Comparison of ENCODE assay signal across 18 cellular contexts in genomic region chr16:49605536-49606241, GRCh38.
DNase-seq lines count a peak whose midpoint lies in the region; ATAC-seq, FAIRE-seq and TF ChIP-seq lines count a peak whose summit lies in the region.
"Had no signal": no experiment of that assay in that cellular context is flagged by ENCODE, and none has a peak within 500 bp of the region (broad histone marks: within the 10 kb centered on the region; RNA-seq: fewer than 3 reads in every experiment).

No MANE protein-coding gene starts in this region.

- no peaks in the 10 kb centered on the region for H3K9me3 Mint-ChIP-seq in endodermal cell
- H3K9me3 Mint-ChIP-seq in activated CD4-positive, alpha-beta T cell treated with anti-CD3 and anti-CD28 coated beads, Interleukin-2, amount 10 ng/mL, durations not matched to agents 7 days and 5 days = no peaks in the 10 kb centered on the region
- H3K9me3 Mint-ChIP-seq: CD8-positive, alpha-beta memory T cell had no signal

- 90 to 92% methylated on average over 14 of the region's 14 CpGs for WGBS in endodermal cell (ENCODE audit: insufficient coverage in 1 of 2, insufficient read length in 1 of 2), 2 experiments
- WGBS in spleen, 5 donors = 79 to 85% (median 83%) methylated on average over 14 of the region's 14 CpGs

- POLR2A ChIA-PET in activated CD4-positive, alpha-beta T cell treated with anti-CD3 and anti-CD28 coated beads, Interleukin-2, amount 10 ng/mL, durations not matched to agents 7 days and 5 days (lab: Charles Lee) = no interaction called here

- H3K27ac ChIP-seq in endodermal cell (ENCODE audit: low read depth, low read length) (no peak overlapping the region), spleen (no peak overlapping the region)
- H3K27ac ChIP-seq: GM23248, Peyer's patch had no signal

- H3K36me3 ChIP-seq in endodermal cell (ENCODE audit: control insufficient read depth, insufficient read depth, low read length) (no peaks in the 10 kb centered on the region), spleen (no peaks in the 10 kb centered on the region)
- H3K36me3 ChIP-seq: Peyer's patch had no signal

- TF ChIP-seq POLR2A in GM12891 (IDR thresholded peaks at IDR 0.05; ENCODE audit: low read depth, low read length) (no peak), spleen (IDR thresholded peaks at IDR 0.05) (no peak)

- CTCF ChIA-PET in activated CD4-positive, alpha-beta T cell treated with anti-CD3 and anti-CD28 coated beads, Interleukin-2, amount 10 ng/mL, durations not matched to agents 7 days and 5 days (lab: Charles Lee) = no interaction called here

- no peak overlapping the region for H3K9ac ChIP-seq in endodermal cell (ENCODE audit: extremely low read depth, low read length, poor library complexity, severe bottlenecking)
- H3K9ac ChIP-seq: GM23248 had no signal

- H3K4me3 ChIP-seq in endodermal cell (ENCODE audit: low read length) = no peak overlapping the region
- H3K4me3 ChIP-seq in spleen = no peak overlapping the region
- H3K4me3 ChIP-seq: GM23248, Peyer's patch had no signal

- no peak for ATAC-seq in HG03442 (IDR thresholded peaks at IDR 0.05; ENCODE audit: unreplicated experiment)

- H3K27ac Mint-ChIP-seq in endodermal cell = peak overlapping the region; percentile 20
- no peak overlapping the region for H3K27ac Mint-ChIP-seq in activated CD4-positive, alpha-beta T cell treated with anti-CD3 and anti-CD28 coated beads, Interleukin-2, amount 10 ng/mL, durations not matched to agents 7 days and 5 days

- peak; percentile 28 for FAIRE-seq in GM12891 (lab: Jason Lieb, UNC)

- H3K4me3 Mint-ChIP-seq in endodermal cell = no peak overlapping the region
- no peak overlapping the region for H3K4me3 Mint-ChIP-seq in activated CD4-positive, alpha-beta T cell treated with anti-CD3 and anti-CD28 coated beads, Interleukin-2, amount 10 ng/mL, durations not matched to agents 7 days and 5 days
- H3K4me3 Mint-ChIP-seq: CD8-positive, alpha-beta memory T cell had no signal

- DNase-seq in NCI-H748 (lab: John Stamatoyannopoulos, UW; ENCODE audit: unreplicated experiment) = peak; percentile 17
- DNase-seq in NCI-H748 treated with DMSO at 0.1 percent for 48 hours (lab: John Stamatoyannopoulos, UW) = no peak
- no peak for DNase-seq in GM12891 (ENCODE audit: insufficient read length, low spot score)
- DNase-seq in endodermal cell = peak; percentile 31
- peak; percentile 58 for DNase-seq in spleen
- DNase-seq in activated CD4-positive, alpha-beta T cell treated with anti-CD3 and anti-CD28 coated beads, Interleukin-2, amount 10 ng/mL, durations not matched to agents 7 days and 5 days = no peak
- DNase-seq in COLO668 (lab: John Stamatoyannopoulos, UW; ENCODE audit: unreplicated experiment) = no peak
- DNase-seq: CD8-positive, alpha-beta memory T cell; DMS 273 treated with DMSO at 0.1 percent for 48 hours; GDM1; GM23248; KBM-7; NCI-H1417 treated with DMSO at 0.1 percent for 48 hours; NCI-H2029 treated with DMSO at 0.1 percent for 48 hours; NCI-H510A; Peyer's patch; Right ventricle myocardium superior had no signal

- no peaks in the 10 kb centered on the region for H3K36me3 Mint-ChIP-seq in endodermal cell (ENCODE audit: low read depth)
- no peaks in the 10 kb centered on the region for H3K36me3 Mint-ChIP-seq in activated CD4-positive, alpha-beta T cell treated with anti-CD3 and anti-CD28 coated beads, Interleukin-2, amount 10 ng/mL, durations not matched to agents 7 days and 5 days (ENCODE audit: low read depth)
- H3K36me3 Mint-ChIP-seq: CD8-positive, alpha-beta memory T cell had no signal

- no peak for TF ChIP-seq CTCF in endodermal cell (conservative IDR thresholded peaks at IDR 0.05)
- TF ChIP-seq CTCF in spleen (IDR thresholded peaks at IDR 0.05 in 8 of 11, conservative IDR thresholded peaks at IDR 0.05 in 3 of 11) = no peak

- no peaks in the 10 kb centered on the region for H3K27me3 ChIP-seq in endodermal cell (ENCODE audit: control insufficient read depth, insufficient read depth, low read length, poor library complexity, severe bottlenecking)
- H3K27me3 ChIP-seq in spleen (replicated peaks in 1 of 7) = peaks cover 0 to 3% (median 0%) of the 10 kb centered on the region in 7 donors
- H3K27me3 ChIP-seq: Peyer's patch had no signal

- peaks cover 12% of the 10 kb centered on the region for H3K4me1 Mint-ChIP-seq in endodermal cell
- H3K4me1 Mint-ChIP-seq in activated CD4-positive, alpha-beta T cell treated with anti-CD3 and anti-CD28 coated beads, Interleukin-2, amount 10 ng/mL, durations not matched to agents 7 days and 5 days = no peaks in the 10 kb centered on the region
- H3K4me1 Mint-ChIP-seq: CD8-positive, alpha-beta memory T cell had no signal

- H3K4me1 ChIP-seq in endodermal cell (ENCODE audit: control insufficient read depth, insufficient read depth, low read length) (no peaks in the 10 kb centered on the region), spleen (no peaks in the 10 kb centered on the region)
- H3K4me1 ChIP-seq: Peyer's patch had no signal

- H3K9me3 ChIP-seq in endodermal cell (ENCODE audit: control insufficient read depth, low read length) (no peaks in the 10 kb centered on the region), spleen (no peaks in the 10 kb centered on the region)
- H3K9me3 ChIP-seq: Peyer's patch had no signal

- intact Hi-C loops in spleen (cut with DNase I; ENCODE audit: low total_unique reads) = no loop called here

- no peaks in the 10 kb centered on the region for H3K27me3 Mint-ChIP-seq in endodermal cell (ENCODE audit: insufficient read depth)
- peaks cover 9% of the 10 kb centered on the region for H3K27me3 Mint-ChIP-seq in activated CD4-positive, alpha-beta T cell treated with anti-CD3 and anti-CD28 coated beads, Interleukin-2, amount 10 ng/mL, durations not matched to agents 7 days and 5 days

TF ChIP-seq in GM12891, 5 proteins besides CTCF, POLR2A, EP300 and RAD21:
- no peak for TF ChIP-seq POLR2AphosphoS5 (IDR thresholded peaks at IDR 0.05; ENCODE audit: low read depth, low read length)
- no peak for TF ChIP-seq PAX5 (IDR thresholded peaks at IDR 0.05; ENCODE audit: insufficient read depth, low read length, severe bottlenecking)
- TF ChIP-seq POU2F2 (IDR thresholded peaks at IDR 0.05; ENCODE audit: low read depth, low read length) = no peak
- TF ChIP-seq TAF1 (IDR thresholded peaks at IDR 0.05; ENCODE audit: low read depth, low read length) = no peak
- no peak for TF ChIP-seq SPI1 (IDR thresholded peaks at IDR 0.05; ENCODE audit: low read depth, low read length)

Comparison
In these comparisons a context has a peak if more than half of its experiments do, and no peak if none do; other contexts are left out.
1. DNase-seq: peak in NCI-H748 (single experiment), endodermal cell (single experiment) and spleen (single experiment); none in NCI-H748 treated with DMSO at 0.1 percent for 48 hours (single experiment), GM12891 (single experiment), activated CD4-positive, alpha-beta T cell treated with anti-CD3 and anti-CD28 coated beads, Interleukin-2, amount 10 ng/mL, durations not matched to agents 7 days and 5 days (single experiment) and COLO668 (single experiment).